In genomic region chr19:6767081-6767356, GRCh38 we compare ENCODE assay signal across 1 cellular context.
TF ChIP-seq lines count a peak whose summit lies in the region.

No MANE protein-coding gene starts in this region.

TF ChIP-seq in HEK293, 187 proteins besides CTCF, POLR2A, EP300 and RAD21 (continued from another document):
- TF ChIP-seq, protein P1, sequence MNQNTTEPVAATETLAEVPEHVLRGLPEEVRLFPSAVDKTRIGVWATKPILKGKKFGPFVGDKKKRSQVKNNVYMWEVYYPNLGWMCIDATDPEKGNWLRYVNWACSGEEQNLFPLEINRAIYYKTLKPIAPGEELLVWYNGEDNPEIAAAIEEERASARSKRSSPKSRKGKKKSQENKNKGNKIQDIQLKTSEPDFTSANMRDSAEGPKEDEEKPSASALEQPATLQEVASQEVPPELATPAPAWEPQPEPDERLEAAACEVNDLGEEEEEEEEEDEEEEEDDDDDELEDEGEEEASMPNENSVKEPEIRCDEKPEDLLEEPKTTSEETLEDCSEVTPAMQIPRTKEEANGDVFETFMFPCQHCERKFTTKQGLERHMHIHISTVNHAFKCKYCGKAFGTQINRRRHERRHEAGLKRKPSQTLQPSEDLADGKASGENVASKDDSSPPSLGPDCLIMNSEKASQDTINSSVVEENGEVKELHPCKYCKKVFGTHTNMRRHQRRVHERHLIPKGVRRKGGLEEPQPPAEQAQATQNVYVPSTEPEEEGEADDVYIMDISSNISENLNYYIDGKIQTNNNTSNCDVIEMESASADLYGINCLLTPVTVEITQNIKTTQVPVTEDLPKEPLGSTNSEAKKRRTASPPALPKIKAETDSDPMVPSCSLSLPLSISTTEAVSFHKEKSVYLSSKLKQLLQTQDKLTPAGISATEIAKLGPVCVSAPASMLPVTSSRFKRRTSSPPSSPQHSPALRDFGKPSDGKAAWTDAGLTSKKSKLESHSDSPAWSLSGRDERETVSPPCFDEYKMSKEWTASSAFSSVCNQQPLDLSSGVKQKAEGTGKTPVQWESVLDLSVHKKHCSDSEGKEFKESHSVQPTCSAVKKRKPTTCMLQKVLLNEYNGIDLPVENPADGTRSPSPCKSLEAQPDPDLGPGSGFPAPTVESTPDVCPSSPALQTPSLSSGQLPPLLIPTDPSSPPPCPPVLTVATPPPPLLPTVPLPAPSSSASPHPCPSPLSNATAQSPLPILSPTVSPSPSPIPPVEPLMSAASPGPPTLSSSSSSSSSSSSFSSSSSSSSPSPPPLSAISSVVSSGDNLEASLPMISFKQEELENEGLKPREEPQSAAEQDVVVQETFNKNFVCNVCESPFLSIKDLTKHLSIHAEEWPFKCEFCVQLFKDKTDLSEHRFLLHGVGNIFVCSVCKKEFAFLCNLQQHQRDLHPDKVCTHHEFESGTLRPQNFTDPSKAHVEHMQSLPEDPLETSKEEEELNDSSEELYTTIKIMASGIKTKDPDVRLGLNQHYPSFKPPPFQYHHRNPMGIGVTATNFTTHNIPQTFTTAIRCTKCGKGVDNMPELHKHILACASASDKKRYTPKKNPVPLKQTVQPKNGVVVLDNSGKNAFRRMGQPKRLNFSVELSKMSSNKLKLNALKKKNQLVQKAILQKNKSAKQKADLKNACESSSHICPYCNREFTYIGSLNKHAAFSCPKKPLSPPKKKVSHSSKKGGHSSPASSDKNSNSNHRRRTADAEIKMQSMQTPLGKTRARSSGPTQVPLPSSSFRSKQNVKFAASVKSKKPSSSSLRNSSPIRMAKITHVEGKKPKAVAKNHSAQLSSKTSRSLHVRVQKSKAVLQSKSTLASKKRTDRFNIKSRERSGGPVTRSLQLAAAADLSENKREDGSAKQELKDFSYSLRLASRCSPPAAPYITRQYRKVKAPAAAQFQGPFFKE (tag by site-specific recombination; IDR thresholded peaks at IDR 0.05; ENCODE audit: borderline replicate concordance): no peak
- TF ChIP-seq, protein P2, sequence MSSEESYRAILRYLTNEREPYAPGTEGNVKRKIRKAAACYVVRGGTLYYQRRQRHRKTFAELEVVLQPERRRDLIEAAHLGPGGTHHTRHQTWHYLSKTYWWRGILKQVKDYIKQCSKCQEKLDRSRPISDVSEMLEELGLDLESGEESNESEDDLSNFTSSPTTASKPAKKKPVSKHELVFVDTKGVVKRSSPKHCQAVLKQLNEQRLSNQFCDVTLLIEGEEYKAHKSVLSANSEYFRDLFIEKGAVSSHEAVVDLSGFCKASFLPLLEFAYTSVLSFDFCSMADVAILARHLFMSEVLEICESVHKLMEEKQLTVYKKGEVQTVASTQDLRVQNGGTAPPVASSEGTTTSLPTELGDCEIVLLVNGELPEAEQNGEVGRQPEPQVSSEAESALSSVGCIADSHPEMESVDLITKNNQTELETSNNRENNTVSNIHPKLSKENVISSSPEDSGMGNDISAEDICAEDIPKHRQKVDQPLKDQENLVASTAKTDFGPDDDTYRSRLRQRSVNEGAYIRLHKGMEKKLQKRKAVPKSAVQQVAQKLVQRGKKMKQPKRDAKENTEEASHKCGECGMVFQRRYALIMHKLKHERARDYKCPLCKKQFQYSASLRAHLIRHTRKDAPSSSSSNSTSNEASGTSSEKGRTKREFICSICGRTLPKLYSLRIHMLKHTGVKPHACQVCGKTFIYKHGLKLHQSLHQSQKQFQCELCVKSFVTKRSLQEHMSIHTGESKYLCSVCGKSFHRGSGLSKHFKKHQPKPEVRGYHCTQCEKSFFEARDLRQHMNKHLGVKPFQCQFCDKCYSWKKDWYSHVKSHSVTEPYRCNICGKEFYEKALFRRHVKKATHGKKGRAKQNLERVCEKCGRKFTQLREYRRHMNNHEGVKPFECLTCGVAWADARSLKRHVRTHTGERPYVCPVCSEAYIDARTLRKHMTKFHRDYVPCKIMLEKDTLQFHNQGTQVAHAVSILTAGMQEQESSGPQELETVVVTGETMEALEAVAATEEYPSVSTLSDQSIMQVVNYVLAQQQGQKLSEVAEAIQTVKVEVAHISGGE (tag by site-specific recombination; conservative IDR thresholded peaks at IDR 0.05; ENCODE audit: low read depth): peak; percentile 53; the same call in 1 of the 2 replicates
- TF ChIP-seq ZNF202 (tag by site-specific recombination; IDR thresholded peaks at IDR 0.05; ENCODE audit: borderline replicate concordance): no peak
- TF ChIP-seq ZNF518A (tag by site-specific recombination; conservative IDR thresholded peaks at IDR 0.05; ENCODE audit: low read depth): no peak
- no peak for TF ChIP-seq BCL6B (tag by site-specific recombination; IDR thresholded peaks at IDR 0.05)
TF ChIP-seq in HEK293: peak in this region for 4.
